23 cellular contexts compared by ENCODE assay signal in genomic region chr16:4003576-4003975, GRCh38.
"Had no signal": no experiment of that assay in that cellular context is flagged by ENCODE, and none has a peak within 500 bp of the region (broad histone marks: within the 10 kb centered on the region; RNA-seq: fewer than 3 reads in every experiment).

No MANE protein-coding gene starts in this region.

- H3K9me3 Mint-ChIP-seq: nephron progenitor cell had no signal

- H3K4me3 ChIP-seq: esophagus muscularis mucosa, gastroesophageal sphincter, left lung, lung, right atrium auricular region, sigmoid colon, skin epidermis, stomach, thoracic aorta, transverse colon had no signal

- H3K9me3 ChIP-seq: esophagus muscularis mucosa, gastroesophageal sphincter, left lung, neutrophil, right atrium auricular region, sigmoid colon, stomach, thoracic aorta, transverse colon had no signal

- H3K36me3 ChIP-seq: esophagus muscularis mucosa, left lung, neutrophil, right atrium auricular region, sigmoid colon, stomach, thoracic aorta, transverse colon had no signal

- H3K4me3 Mint-ChIP-seq: nephron progenitor cell had no signal

- H3K27me3 ChIP-seq: esophagus muscularis mucosa, gastroesophageal sphincter, left lung, neutrophil, right atrium auricular region, sigmoid colon, stomach, transverse colon had no signal

- DNase-seq: cortex of kidney; effector memory CD4-positive, alpha-beta T cell; glutamatergic neuron; islet precursor cell; left lung; mesenchymal stem cell; midbrain; nephron progenitor cell; sigmoid colon; stimulated activated CD4-positive, alpha-beta T cell treated with anti-CD3 and anti-CD28 coated beads, Interleukin-2, amount 100 ng/mL, for 24 hours; stimulated activated CD4-positive, alpha-beta T cell treated with anti-CD3 and anti-CD28 coated beads, Interleukin-4, amount 100 ng/mL, for 4 hours; stimulated activated naive CD4-positive, alpha-beta T cell; stomach; substantia nigra; transverse colon had no signal

- H3K27ac Mint-ChIP-seq: nephron progenitor cell had no signal

- ATAC-seq: gastroesophageal sphincter, left lung had no signal

- H3K27ac ChIP-seq: epithelial cell of prostate, esophagus muscularis mucosa, gastroesophageal sphincter, left lung, neutrophil, right atrium auricular region, sigmoid colon, skin epidermis, stomach, thoracic aorta, transverse colon had no signal
